In genomic region chr4:40548256-40548655, GRCh38 we compare ENCODE assay signal across 19 cellular contexts.
A peak's percentile ranks its signal among the peaks of the same experiment; 100 is the strongest.
DNase-seq lines count a peak whose midpoint lies in the region; ATAC-seq, FAIRE-seq and TF ChIP-seq lines count a peak whose summit lies in the region.
"Had no signal": no experiment of that assay in that cellular context is flagged by ENCODE, and none has a peak within 500 bp of the region (broad histone marks: within the 10 kb centered on the region; RNA-seq: fewer than 3 reads in every experiment).

No MANE protein-coding gene starts in this region.

- no peaks in the 10 kb centered on the region for H3K27me3 Mint-ChIP-seq in stimulated activated memory B cell treated with anti-CD40 and anti-IgM and Interleukin-4, amounts not matched to agents 10 μg/mL and 1 μg/mL and 100 μg/mL, for 72 hours
- H3K27me3 Mint-ChIP-seq: activated naive CD8-positive, alpha-beta T cell treated with anti-CD3 and anti-CD28 coated beads, Interleukin-2, amount 10 ng/mL, durations not matched to agents 7 days and 5 days had no signal

- TF ChIP-seq POLR2A in GM12891 (IDR thresholded peaks at IDR 0.05; ENCODE audit: low read depth, low read length) (no peak), ovary (IDR thresholded peaks at IDR 0.05) (no peak)

- H3K9ac ChIP-seq in kidney (ENCODE audit: low read length in 2 of 2): peak overlapping the region in 1 of 2 donors; percentile 8

- H3K4me3 ChIP-seq in WERI-Rb-1 (ENCODE audit: low read depth, low read length): no peak overlapping the region
- H3K4me3 ChIP-seq in kidney (ENCODE audit: low read length in 2 of 2): no peak overlapping the region
- no peak overlapping the region for H3K4me3 ChIP-seq in ovary
- H3K4me3 ChIP-seq: coronary artery, lower lobe of right lung, SJSA1 had no signal

- H3K4me3 Mint-ChIP-seq in stimulated activated memory B cell treated with anti-CD40 and anti-IgM and Interleukin-4, amounts not matched to agents 10 μg/mL and 1 μg/mL and 100 μg/mL, for 72 hours: no peak overlapping the region
- H3K4me3 Mint-ChIP-seq: activated naive CD8-positive, alpha-beta T cell treated with anti-CD3 and anti-CD28 coated beads, Interleukin-2, amount 10 ng/mL, durations not matched to agents 7 days and 5 days; CD4-positive, CD25-positive, alpha-beta regulatory T cell had no signal

- H3K9me3 ChIP-seq in WERI-Rb-1 (ENCODE audit: severe bottlenecking) (peaks cover 7% of the 10 kb centered on the region), kidney (ENCODE audit: control insufficient read depth in 1 of 2, low read length in 2 of 2) (no peaks in the 10 kb centered on the region), ovary (no peaks in the 10 kb centered on the region)
- H3K9me3 ChIP-seq: lower lobe of right lung, SJSA1 had no signal

- H3K36me3 Mint-ChIP-seq in stimulated activated memory B cell treated with anti-CD40 and anti-IgM and Interleukin-4, amounts not matched to agents 10 μg/mL and 1 μg/mL and 100 μg/mL, for 72 hours: peaks cover 13% of the 10 kb centered on the region
- H3K36me3 Mint-ChIP-seq: activated naive CD8-positive, alpha-beta T cell treated with anti-CD3 and anti-CD28 coated beads, Interleukin-2, amount 10 ng/mL, durations not matched to agents 7 days and 5 days; CD4-positive, CD25-positive, alpha-beta regulatory T cell had no signal

- ATAC-seq in stimulated activated memory B cell treated with anti-CD40 and anti-IgM and Interleukin-4, amounts not matched to agents 10 μg/mL and 1 μg/mL and 100 μg/mL, for 72 hours: no peak
- no peak for ATAC-seq in HG03469 (IDR thresholded peaks at IDR 0.05; ENCODE audit: unreplicated experiment)
- ATAC-seq: lower lobe of right lung had no signal

- H3K27me3 ChIP-seq in WERI-Rb-1 (ENCODE audit: insufficient read depth, low read depth, severe bottlenecking) (no peaks in the 10 kb centered on the region), ovary (no peaks in the 10 kb centered on the region)
- H3K27me3 ChIP-seq: SJSA1 had no signal

- H3K27ac ChIP-seq in WERI-Rb-1 (peak overlapping the region; percentile 37; the same call in 1 of the 2 replicates), kidney (ENCODE audit: low read depth in 2 of 2, low read length in 2 of 2) (peak overlapping the region; percentile 88 to 89), ovary (no peak overlapping the region)
- H3K27ac ChIP-seq: coronary artery, lower lobe of right lung, SJSA1 had no signal

- intact Hi-C loops in kidney (cut with DNase I) (no loop called here), ovary (cut with DNase I) (no loop called here)

- peaks cover 27% of the 10 kb centered on the region for H3K4me1 Mint-ChIP-seq in stimulated activated memory B cell treated with anti-CD40 and anti-IgM and Interleukin-4, amounts not matched to agents 10 μg/mL and 1 μg/mL and 100 μg/mL, for 72 hours

- 50 to 62% (median 58%) methylated on average over 11 of the region's 11 CpGs for WGBS in ovary, 3 donors

- TF ChIP-seq CTCF in WERI-Rb-1 (IDR thresholded peaks at IDR 0.05; ENCODE audit: low read depth, low read length) (no peak), kidney (IDR thresholded peaks at IDR 0.05; ENCODE audit: borderline replicate concordance, extremely low read depth, insufficient read depth) (no peak), ovary (IDR thresholded peaks at IDR 0.05) (no peak)

- peak overlapping the region; percentile 5 for H3K27ac Mint-ChIP-seq in stimulated activated memory B cell treated with anti-CD40 and anti-IgM and Interleukin-4, amounts not matched to agents 10 μg/mL and 1 μg/mL and 100 μg/mL, for 72 hours
- H3K27ac Mint-ChIP-seq: activated naive CD8-positive, alpha-beta T cell treated with anti-CD3 and anti-CD28 coated beads, Interleukin-2, amount 10 ng/mL, durations not matched to agents 7 days and 5 days had no signal

- H3K4me1 ChIP-seq in kidney (ENCODE audit: control insufficient read depth in 1 of 2, insufficient read depth in 1 of 2, low read depth in 1 of 2, low read length in 2 of 2) (peaks cover 21 to 31% of the 10 kb centered on the region in 2 donors), ovary (ENCODE audit: insufficient read depth) (no peaks in the 10 kb centered on the region)
- H3K4me1 ChIP-seq: SJSA1 had no signal

- H3K9me3 Mint-ChIP-seq in stimulated activated memory B cell treated with anti-CD40 and anti-IgM and Interleukin-4, amounts not matched to agents 10 μg/mL and 1 μg/mL and 100 μg/mL, for 72 hours: no peaks in the 10 kb centered on the region
- H3K9me3 Mint-ChIP-seq: activated naive CD8-positive, alpha-beta T cell treated with anti-CD3 and anti-CD28 coated beads, Interleukin-2, amount 10 ng/mL, durations not matched to agents 7 days and 5 days had no signal

- peak; percentile 75 for FAIRE-seq in GM12891 (lab: Jason Lieb, UNC)
- no peak for FAIRE-seq in kidney (lab: Jason Lieb, UNC)
- FAIRE-seq: GM18507 had no signal

- no peak for TF ChIP-seq EP300 in ovary (IDR thresholded peaks at IDR 0.05)

- H3K36me3 ChIP-seq in WERI-Rb-1 (no peaks in the 10 kb centered on the region), kidney (ENCODE audit: control insufficient read depth in 1 of 2, insufficient read depth in 2 of 2, low read length in 2 of 2) (no peaks in the 10 kb centered on the region), ovary (no peaks in the 10 kb centered on the region)
- H3K36me3 ChIP-seq: lower lobe of right lung, SJSA1 had no signal

- DNase-seq in GM12891 (ENCODE audit: insufficient read length, low spot score) (no peak), WERI-Rb-1 (no peak), kidney (no peak), NCI-H446 (lab: John Stamatoyannopoulos, UW) (no peak), ovary (no peak)
- no peak for DNase-seq in stimulated activated CD4-positive, alpha-beta T cell treated with anti-CD3 and anti-CD28 coated beads, Interleukin-2, amount 100 ng/mL, for 48 hours
- DNase-seq: activated CD8-positive, alpha-beta memory T cell treated with anti-CD3 and anti-CD28 coated beads, Interleukin-2, amount 50 U/mL, for 48 hours; activated naive CD8-positive, alpha-beta T cell treated with anti-CD3 and anti-CD28 coated beads, Interleukin-2, amount 10 ng/mL, durations not matched to agents 7 days and 5 days; CD4-positive, CD25-positive, alpha-beta regulatory T cell; GF-D8; H7; lower lobe of right lung; posterior cingulate gyrus; stimulated activated CD4-positive, alpha-beta T cell treated with anti-CD3 and anti-CD28 coated beads, Interleukin-2, amount 100 ng/mL, for 24 hours had no signal

TF ChIP-seq in GM12891, 5 proteins besides CTCF, POLR2A, EP300 and RAD21:
- TF ChIP-seq PAX5 (IDR thresholded peaks at IDR 0.05; ENCODE audit: insufficient read depth, low read length, severe bottlenecking): no peak
- TF ChIP-seq TAF1 (IDR thresholded peaks at IDR 0.05; ENCODE audit: low read depth, low read length): no peak
- TF ChIP-seq POLR2AphosphoS5 (IDR thresholded peaks at IDR 0.05; ENCODE audit: low read depth, low read length): no peak
- TF ChIP-seq SPI1 (IDR thresholded peaks at IDR 0.05; ENCODE audit: low read depth, low read length): no peak
- TF ChIP-seq POU2F2 (IDR thresholded peaks at IDR 0.05; ENCODE audit: low read depth, low read length): no peak

Comparison
In these comparisons a context has a peak if more than half of its experiments do, and no peak if none do; other contexts are left out.
1. H3K27ac ChIP-seq: peak in WERI-Rb-1 (single experiment) and kidney (2 of 2); none in ovary (0 of 2).